ENCODE assay signal across 21 cellular contexts in the genomic region with DNA sequence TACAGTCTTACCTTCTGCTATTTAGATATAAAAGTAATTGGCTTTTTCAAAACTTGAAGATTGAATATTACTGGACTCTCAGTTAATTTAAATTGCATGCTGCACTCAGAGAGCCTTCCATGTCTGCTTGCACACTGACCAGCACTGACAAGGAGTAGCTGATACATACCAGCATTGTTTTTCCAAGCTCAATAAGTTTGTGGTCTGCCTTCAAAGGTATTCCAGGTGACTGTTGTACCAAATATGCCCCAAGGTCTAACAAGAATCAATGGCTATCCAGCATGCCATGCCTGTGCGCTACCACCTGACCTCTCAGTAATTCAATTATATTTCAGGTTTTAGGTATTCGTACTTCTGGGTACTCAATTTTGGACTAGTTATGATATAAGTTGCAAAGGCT. TPM values are rescaled to one million over a fixed set of nuclear protein-coding genes. Genes with fewer than 3 reads are reported as not detected.
"Had no signal": no experiment of that assay in that cellular context is flagged by ENCODE, and none has a peak within 500 bp of the region (broad histone marks: within the 10 kb centered on the region; RNA-seq: fewer than 3 reads in every experiment).

No MANE protein-coding gene starts in this region.

- ATAC-seq: left cardiac atrium; left lung; natural killer cell; pancreas; right lobe of liver; stimulated activated naive B cell treated with anti-CD40 and anti-IgM and Interleukin-4, amounts not matched to agents 10 μg/mL and 1 μg/mL and 100 μg/mL, for 72 hours; stimulated activated naive CD8-positive, alpha-beta T cell treated with anti-CD3 and anti-CD28 coated beads, Interleukin-15, amount 100 ng/mL, for 72 hours had no signal

- H3K4me1 ChIP-seq: left lung, pancreas, right lobe of liver, suprapubic skin, transverse colon, upper lobe of right lung, uterus had no signal

- H3K27ac ChIP-seq: dorsolateral prefrontal cortex, left lung, neutrophil, pancreas, right lobe of liver, suprapubic skin, transverse colon, upper lobe of right lung, uterus had no signal

- H3K27me3 ChIP-seq: dorsolateral prefrontal cortex, left lung, neutrophil, pancreas, right lobe of liver, suprapubic skin, transverse colon, upper lobe of right lung, uterus had no signal

- H3K36me3 ChIP-seq: left lung, neutrophil, pancreas, right lobe of liver, suprapubic skin, transverse colon, upper lobe of right lung, uterus had no signal

- FAIRE-seq: colon, frontal cortex, kidney, pancreas, small intestine had no signal

- H3K4me3 ChIP-seq: dorsolateral prefrontal cortex, left lung, pancreas, right lobe of liver, suprapubic skin, transverse colon, upper lobe of right lung, uterus had no signal

- H3K9me3 ChIP-seq: left lung, neutrophil, pancreas, right lobe of liver, suprapubic skin, transverse colon, upper lobe of right lung, uterus had no signal

- DNase-seq: dorsolateral prefrontal cortex; effector CD4-positive, alpha-beta T cell; kidney; left cardiac atrium; left lung; natural killer cell; pancreas; right lobe of liver; small intestine; stimulated activated CD4-positive, alpha-beta T cell treated with anti-CD3 and anti-CD28 coated beads, Interleukin-15, amount 100 ng/mL, for 24 hours; stimulated activated CD4-positive, alpha-beta T cell treated with anti-CD3 and anti-CD28 coated beads, Interleukin-2, amount 100 ng/mL, for 48 hours; stimulated activated naive B cell treated with anti-CD40 and anti-IgM and Interleukin-4, amounts not matched to agents 10 μg/mL and 1 μg/mL and 100 μg/mL, for 72 hours; stimulated activated naive CD8-positive, alpha-beta T cell treated with anti-CD3 and anti-CD28 coated beads, Interleukin-15, amount 100 ng/mL, for 72 hours; transverse colon; upper lobe of right lung; uterus had no signal

RNA-seq across cellular contexts. Expression of gene BEND6, which starts 30.0 kb away (rescaled TPM):
- total RNA-seq: lung microvascular endothelial cell, natural killer cell, right lobe of liver, suprapubic skin had no signal
